Comparison of ENCODE assay signal across 16 cellular contexts in the genomic region with DNA sequence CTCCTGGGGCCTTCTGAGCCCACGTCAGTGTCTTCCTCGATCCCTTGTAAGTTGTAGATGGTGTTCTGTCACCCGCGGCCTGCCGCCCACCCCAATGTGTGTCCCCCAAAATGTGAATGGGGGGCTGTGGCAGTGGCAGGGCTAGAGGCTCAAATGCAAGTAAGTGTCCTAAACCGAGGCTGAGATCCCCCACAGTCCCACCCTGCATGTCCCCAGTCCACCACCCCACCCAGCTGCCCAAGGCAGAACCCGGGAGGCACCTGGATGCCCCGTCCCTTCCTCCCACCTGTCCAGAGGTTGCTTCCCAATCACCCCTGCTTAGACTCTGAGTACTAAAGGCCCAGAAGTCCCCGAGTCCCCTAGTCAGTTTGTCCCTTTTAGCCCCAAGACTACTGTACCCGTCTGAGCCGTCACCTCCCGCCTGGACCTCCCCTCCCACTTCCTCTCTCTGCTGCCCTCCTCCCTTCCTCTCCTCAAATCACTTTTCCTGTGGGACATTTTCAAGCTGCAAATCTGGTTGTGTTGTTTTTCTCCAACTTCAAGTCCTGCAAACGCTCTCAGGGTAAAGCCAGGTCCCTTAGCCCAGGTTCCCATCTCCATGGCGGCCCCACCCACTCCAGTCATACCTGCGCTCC. TPM values are rescaled to one million over a fixed set of nuclear protein-coding genes. Genes with fewer than 3 reads are reported as not detected.
DNase-seq lines count a peak whose midpoint lies in the region; ATAC-seq, FAIRE-seq and TF ChIP-seq lines count a peak whose summit lies in the region.
"Had no signal": no experiment of that assay in that cellular context is flagged by ENCODE, and none has a peak within 500 bp of the region (broad histone marks: within the 10 kb centered on the region; RNA-seq: fewer than 3 reads in every experiment).

No MANE protein-coding gene starts in this region.

- H3K27ac ChIP-seq in endothelial cell of umbilical vein (ENCODE audit: insufficient read depth, low read depth, low read length) = peak overlapping the region; percentile 72
- peak overlapping the region; percentile 34 for H3K27ac ChIP-seq in muscle layer of colon (ENCODE audit: low read depth, low read length)

- H3K4me3 ChIP-seq in endothelial cell of umbilical vein (replicated peaks in 1 of 3; ENCODE audit: insufficient read depth in 1 of 3, low read depth in 1 of 3, low read length in 3 of 3) (peak overlapping the region in 1 of 3 experiments; percentile 27), muscle layer of colon (ENCODE audit: low read depth in 1 of 2, low read length in 2 of 2) (no peak overlapping the region)
- H3K4me3 ChIP-seq: MG63, thoracic aorta had no signal

- H3K9ac ChIP-seq in endothelial cell of umbilical vein (replicated peaks; ENCODE audit: extremely low read depth, insufficient read depth, low read length) (peak overlapping the region; percentile 20), muscle layer of colon (ENCODE audit: low read length) (no peak overlapping the region)

- no peaks in the 10 kb centered on the region for H3K9me3 Mint-ChIP-seq in activated T-cell treated with anti-CD3 and anti-CD28 coated beads, Interleukin-2, amount 50 U/mL, for 72 hours

- H3K4me1 ChIP-seq in endothelial cell of umbilical vein (ENCODE audit: control insufficient read depth, extremely low read depth, insufficient read depth, low read length) = peaks cover 50% of the 10 kb centered on the region
- peaks cover 20% of the 10 kb centered on the region for H3K4me1 ChIP-seq in muscle layer of colon (ENCODE audit: insufficient read depth, low read length)

- H3K4me3 Mint-ChIP-seq in activated T-cell treated with anti-CD3 and anti-CD28 coated beads, Interleukin-2, amount 50 U/mL, for 72 hours = no peak overlapping the region

- BruUV-seq in endothelial cell of umbilical vein (replicated peaks; lab: Mats Ljungman, UMichigan) = no TSS peak

- dilution Hi-C loops in endothelial cell of umbilical vein (cut with MboI; ENCODE audit: extremely low pct_ligation_motif_present, low sequenced_read_pairs) = no loop called here

- no peak for FAIRE-seq in endothelial cell of umbilical vein (lab: Jason Lieb, UNC)

- H3K36me3 ChIP-seq in endothelial cell of umbilical vein (ENCODE audit: control insufficient read depth in 2 of 2, extremely low read depth in 1 of 2, insufficient read depth in 2 of 2, low read length in 2 of 2) = no peaks in the 10 kb centered on the region
- no peaks in the 10 kb centered on the region for H3K36me3 ChIP-seq in muscle layer of colon (ENCODE audit: insufficient read depth, low read length)
- H3K36me3 ChIP-seq: MG63, thoracic aorta had no signal

- H2AFZ ChIP-seq in endothelial cell of umbilical vein (ENCODE audit: low read depth, low read length) = peak overlapping the region; percentile 13

- H3K27ac Mint-ChIP-seq in activated T-cell treated with anti-CD3 and anti-CD28 coated beads, Interleukin-2, amount 50 U/mL, for 72 hours = no peak overlapping the region

- no peaks in the 10 kb centered on the region for H4K20me1 ChIP-seq in endothelial cell of umbilical vein (replicated peaks; ENCODE audit: control insufficient read depth, extremely low read depth, insufficient read depth, low read length)

- no peak for ATAC-seq in HG02623 (IDR thresholded peaks at IDR 0.05; ENCODE audit: unreplicated experiment)
- ATAC-seq in activated T-cell treated with anti-CD3 and anti-CD28 coated beads, Interleukin-2, amount 50 U/mL, for 72 hours (replicated peaks in 1 of 2) = no peak
- ATAC-seq: SK-N-SH treated with all-trans-retinoic acid at 6 μM for 48 hours had no signal

- POLR2A ChIA-PET in endothelial cell of umbilical vein (lab: Charles Lee) = no interaction called here

- CTCF ChIA-PET in endothelial cell of umbilical vein (lab: Charles Lee) = interaction anchor here (0.9 to 2.0 kb wide), 5 partner anchors 10 to 235 kb away, joined by 3 to 8 read pairs (median 5); no protein-coding TSS in a partner anchor

- DNase-seq in 8988T = peak; percentile 24
- peak; percentile 51 to 53 for DNase-seq in Kasumi-1 (lab: John Stamatoyannopoulos, UW)
- DNase-seq in endothelial cell of umbilical vein (ENCODE audit: low read depth, low spot score) = no peak
- DNase-seq in HT-29 (ENCODE audit: low spot score) = no peak
- no peak for DNase-seq in activated T-cell treated with anti-CD3 and anti-CD28 coated beads, Interleukin-2, amount 50 U/mL, for 72 hours
- no peak for DNase-seq in OCI-M2 (lab: John Stamatoyannopoulos, UW; ENCODE audit: unreplicated experiment)
- DNase-seq: activated CD4-positive, CD25-positive, alpha-beta regulatory T cell treated with anti-CD3 and anti-CD28 coated beads, Interleukin-2, amount 50 U/mL, for 72 hours; activated T-cell treated with anti-CD3 and anti-CD28 coated beads, Interleukin-2, amount 50 U/mL, for 48 hours; cortex of kidney; MG63; NCI-H2171 treated with DMSO at 0.1 percent for 48 hours; stimulated activated CD4-positive, alpha-beta T cell treated with anti-CD3 and anti-CD28 coated beads, Interleukin-12 subunit alpha, Interleukin-12 subunit beta, amount 100 ng/mL, for 4 hours had no signal

- H3K9me1 ChIP-seq in endothelial cell of umbilical vein (replicated peaks; ENCODE audit: control insufficient read depth, extremely low read depth, insufficient read depth, low read length) = no peaks in the 10 kb centered on the region

- TF ChIP-seq POLR2A in endothelial cell of umbilical vein (IDR thresholded peaks at IDR 0.05; ENCODE audit: low read depth, low read length) = no peak

- peaks cover 9% of the 10 kb centered on the region for H3K4me1 Mint-ChIP-seq in activated T-cell treated with anti-CD3 and anti-CD28 coated beads, Interleukin-2, amount 50 U/mL, for 72 hours (ENCODE audit: low read depth)

- no peaks in the 10 kb centered on the region for H3K36me3 Mint-ChIP-seq in activated T-cell treated with anti-CD3 and anti-CD28 coated beads, Interleukin-2, amount 50 U/mL, for 72 hours (ENCODE audit: insufficient read depth in 2 of 2)

- H3K27me3 Mint-ChIP-seq in activated T-cell treated with anti-CD3 and anti-CD28 coated beads, Interleukin-2, amount 50 U/mL, for 72 hours (ENCODE audit: low read depth) = no peaks in the 10 kb centered on the region

- intact Hi-C loops in endothelial cell of umbilical vein (cut with micrococcal nuclease) = loop anchor here (2.0 kb wide), 1 partner anchor 178 kb away; the partner anchor contains the start of gene IFT122

- no peak for TF ChIP-seq CTCF in endothelial cell of umbilical vein (IDR thresholded peaks at IDR 0.05; ENCODE audit: extremely low read depth in 1 of 2, insufficient read depth in 1 of 2, low read depth in 1 of 2, low read length in 2 of 2)

- no peaks in the 10 kb centered on the region for H3K79me2 ChIP-seq in endothelial cell of umbilical vein (ENCODE audit: control insufficient read depth, insufficient read depth, low read length)

- peak overlapping the region; percentile 64 for H3K4me2 ChIP-seq in endothelial cell of umbilical vein (ENCODE audit: insufficient read depth, low read length)

- no peaks in the 10 kb centered on the region for H3K27me3 ChIP-seq in endothelial cell of umbilical vein (ENCODE audit: control insufficient read depth in 2 of 2, insufficient read depth in 2 of 2, low read length in 2 of 2)
- no peaks in the 10 kb centered on the region for H3K27me3 ChIP-seq in muscle layer of colon (ENCODE audit: control insufficient read depth in 1 of 2, insufficient read depth in 2 of 2, low read length in 2 of 2)
- H3K27me3 ChIP-seq: MG63 had no signal

- H3K9me3 ChIP-seq in endothelial cell of umbilical vein (replicated peaks; ENCODE audit: control insufficient read depth, insufficient read depth, low read length) (no peaks in the 10 kb centered on the region), muscle layer of colon (ENCODE audit: low read length) (no peaks in the 10 kb centered on the region)
- H3K9me3 ChIP-seq: MG63, thoracic aorta had no signal

TF ChIP-seq in endothelial cell of umbilical vein, 7 proteins besides CTCF, POLR2A, EP300 and RAD21:
- TF ChIP-seq JUN (IDR thresholded peaks at IDR 0.05; ENCODE audit: borderline replicate concordance, insufficient read depth, insufficient read length, low read depth) = no peak
- peak; percentile 25 for TF ChIP-seq POLR2AphosphoS5 (IDR thresholded peaks at IDR 0.05; ENCODE audit: insufficient read depth, low read depth, low read length)

RNA-seq across cellular contexts. Expression of gene PLXND1, which starts 11.8 kb away (rescaled TPM):
- 834 and 860 TPM in 2 replicates for total RNA-seq in endothelial cell of umbilical vein
- polyA plus RNA-seq in endothelial cell of umbilical vein = 300 and 332 TPM in 2 replicates
- 436 and 495 TPM in 2 replicates for polyA plus RNA-seq in endothelial cell of umbilical vein (2011; cell fraction: cytosol; rRNA removed)
- 1,145 and 1,490 TPM in 2 replicates for polyA plus RNA-seq in endothelial cell of umbilical vein (2011; cell fraction: nucleus; rRNA removed)
- polyA plus RNA-seq in endothelial cell of umbilical vein (2012) = 463 and 559 TPM in 2 replicates
- polyA minus RNA-seq in endothelial cell of umbilical vein = 583 and 647 TPM in 2 replicates
- polyA minus RNA-seq in endothelial cell of umbilical vein (2011; cell fraction: cytosol; rRNA and poly(A)+ RNA removed) = 21.9 TPM
- polyA minus RNA-seq in endothelial cell of umbilical vein (2011; cell fraction: nucleus; rRNA and poly(A)+ RNA removed) = 454 and 479 TPM in 2 replicates
- total RNA-seq in HT-29 (2014; rRNA removed; shearing (Covaris generic)) = 23.8 and 30.5 TPM in 2 replicates
- total RNA-seq in activated T-cell treated with anti-CD3 and anti-CD28 coated beads, Interleukin-2, amount 50 U/mL, for 72 hours = 1 to 10 TPM; 4.1 to 4.2 TPM

Comparison
In these comparisons a context has a peak if more than half of its experiments do, and no peak if none do; other contexts are left out.
1. DNase-seq: peak in 8988T (single experiment) and Kasumi-1 (2 of 2); none in endothelial cell of umbilical vein (single experiment), HT-29 (single experiment), activated T-cell treated with anti-CD3 and anti-CD28 coated beads, Interleukin-2, amount 50 U/mL, for 72 hours (0 of 2) and OCI-M2 (single experiment).
2. RNA of gene PLXND1, which starts 11.8 kb away (total RNA-seq): 834 to 860 TPM in endothelial cell of umbilical vein; 23.8 to 30.5 TPM in HT-29 and 4.1 to 4.2 TPM in activated T-cell treated with anti-CD3 and anti-CD28 coated beads, Interleukin-2, amount 50 U/mL, for 72 hours; every median in the first group is over 10 times any median in the second.